Comparison of ENCODE assay signal across 17 cellular contexts in genomic region chr11:43691332-43691731, GRCh38.
"Had no signal": no experiment of that assay in that cellular context is flagged by ENCODE, and none has a peak within 500 bp of the region (broad histone marks: within the 10 kb centered on the region; RNA-seq: fewer than 3 reads in every experiment).

No MANE protein-coding gene starts in this region.

- H3K4me2 ChIP-seq: neural progenitor cell had no signal

- H3K36me3 ChIP-seq: lower lobe of right lung, neural progenitor cell, pancreas had no signal

- H3K27ac ChIP-seq: epithelial cell of prostate, lower lobe of right lung, neural progenitor cell, pancreas had no signal

- H3K27ac Mint-ChIP-seq: activated naive CD4-positive, alpha-beta T cell treated with anti-CD3 and anti-CD28 coated beads, Interleukin-2, amount 50 U/mL, for 72 hours; brain; mesothelial cell of epicardium; neural progenitor cell; WTC11 had no signal

- H3K4me3 Mint-ChIP-seq: brain, mesothelial cell of epicardium, neural progenitor cell, WTC11 had no signal

- H2AFZ ChIP-seq: neural progenitor cell had no signal

- H3K27me3 Mint-ChIP-seq: brain had no signal

- H3K4me3 ChIP-seq: lower lobe of right lung, neural progenitor cell, pancreas had no signal

- H3K4me1 ChIP-seq: neural progenitor cell had no signal

- H3K9me3 ChIP-seq: lower lobe of right lung, pancreas had no signal

- H3K9me3 Mint-ChIP-seq: activated naive CD4-positive, alpha-beta T cell treated with anti-CD3 and anti-CD28 coated beads, Interleukin-2, amount 50 U/mL, for 72 hours; WTC11 had no signal

- H3K9ac ChIP-seq: neural progenitor cell had no signal

- DNase-seq: activated CD4-positive, alpha-beta T cell treated with anti-CD3 and anti-CD28 coated beads for 48 hours; activated effector memory CD4-positive, alpha-beta T cell treated with anti-CD3 and anti-CD28 coated beads, Interleukin-2, amount 50 U/mL, for 16 hours; activated T-cell treated with anti-CD3 and anti-CD28 coated beads, Interleukin-2, amount 50 U/mL, for 1 hour; amniotic stem cell; effector memory CD4-positive, alpha-beta T cell; hippocampal formation; kidney glomerular epithelial cell; lower lobe of right lung; pancreas; stimulated activated CD4-positive, alpha-beta T cell treated with anti-CD3 and anti-CD28 coated beads, Interleukin-2, amount 100 ng/mL, for 48 hours; stimulated activated naive CD4-positive, alpha-beta T cell treated with Interleukin-2 at 50 U/mL for 16 hours had no signal

- H3K27me3 ChIP-seq: neural progenitor cell, pancreas had no signal

- FAIRE-seq: pancreas had no signal
